9 cellular contexts compared by ENCODE assay signal in genomic region chr7:66859794-66860645, GRCh38.
DNase-seq lines count a peak whose midpoint lies in the region; TF ChIP-seq lines count a peak whose summit lies in the region.
"Had no signal": no experiment of that assay in that cellular context is flagged by ENCODE, and none has a peak within 500 bp of the region (broad histone marks: within the 10 kb centered on the region; RNA-seq: fewer than 3 reads in every experiment).

No MANE protein-coding gene starts in this region.

- H3K27ac Mint-ChIP-seq in activated CD4-positive, alpha-beta T cell treated with anti-CD3 and anti-CD28 coated beads, Interleukin-2, amount 10 ng/mL, durations not matched to agents 24 days and 14 days: peak overlapping the region; percentile 100

- H3K4me1 Mint-ChIP-seq in activated CD4-positive, alpha-beta T cell treated with anti-CD3 and anti-CD28 coated beads, Interleukin-2, amount 10 ng/mL, durations not matched to agents 24 days and 14 days: peaks cover 18% of the 10 kb centered on the region

- H3K4me1 ChIP-seq in vagina: no peaks in the 10 kb centered on the region

- no peak for TF ChIP-seq CTCF in vagina (IDR thresholded peaks at IDR 0.05)

- no peaks in the 10 kb centered on the region for H3K9me3 ChIP-seq in vagina

- no peaks in the 10 kb centered on the region for H3K27me3 Mint-ChIP-seq in activated CD4-positive, alpha-beta T cell treated with anti-CD3 and anti-CD28 coated beads, Interleukin-2, amount 10 ng/mL, durations not matched to agents 24 days and 14 days

- H3K9me3 Mint-ChIP-seq in activated CD4-positive, alpha-beta T cell treated with anti-CD3 and anti-CD28 coated beads, Interleukin-2, amount 10 ng/mL, durations not matched to agents 24 days and 14 days: no peaks in the 10 kb centered on the region

- no peak overlapping the region for H3K4me3 ChIP-seq in vagina
- H3K4me3 ChIP-seq: dorsolateral prefrontal cortex had no signal

- DNase-seq in NCI-H187 treated with DMSO at 0.1 percent for 48 hours (lab: John Stamatoyannopoulos, UW) (peak; percentile 39), head of caudate nucleus (peak in 29 of 42 donors; percentile 7 to 75 (median 34)), NCI-H1694 (lab: John Stamatoyannopoulos, UW) (no peak), vagina (ENCODE audit: extremely low spot score in 2 of 2) (no peak), substantia nigra (lab: John Stamatoyannopoulos, UW) (no peak)
- peak; percentile 76 for DNase-seq in activated CD4-positive, alpha-beta T cell treated with anti-CD3 and anti-CD28 coated beads, Interleukin-2, amount 10 ng/mL, durations not matched to agents 24 days and 14 days
- DNase-seq in stimulated activated CD4-positive, alpha-beta T cell treated with anti-CD3 and anti-CD28 coated beads, Interleukin-15, amount 100 ng/mL, for 48 hours (ENCODE audit: low read depth in 2 of 2): peak; percentile 36 to 48
- DNase-seq: dorsolateral prefrontal cortex, NCI-H524 had no signal

- no peak for TF ChIP-seq POLR2A in vagina (IDR thresholded peaks at IDR 0.05)

- no peaks in the 10 kb centered on the region for H3K36me3 ChIP-seq in vagina

- peak overlapping the region; percentile 85 for H3K4me3 Mint-ChIP-seq in activated CD4-positive, alpha-beta T cell treated with anti-CD3 and anti-CD28 coated beads, Interleukin-2, amount 10 ng/mL, durations not matched to agents 24 days and 14 days

- H3K27ac ChIP-seq in vagina (no peak overlapping the region), substantia nigra (ENCODE audit: low read depth, low read length, poor library complexity, severe bottlenecking) (no peak overlapping the region)
- H3K27ac ChIP-seq: dorsolateral prefrontal cortex had no signal

- H3K36me3 Mint-ChIP-seq in activated CD4-positive, alpha-beta T cell treated with anti-CD3 and anti-CD28 coated beads, Interleukin-2, amount 10 ng/mL, durations not matched to agents 24 days and 14 days (ENCODE audit: low read depth): peaks cover 5% of the 10 kb centered on the region

- H3K27me3 ChIP-seq in vagina: no peaks in the 10 kb centered on the region
- H3K27me3 ChIP-seq: dorsolateral prefrontal cortex had no signal

- intact Hi-C loops in activated CD4-positive, alpha-beta T cell treated with anti-CD3 and anti-CD28 coated beads, Interleukin-2, amount 10 ng/mL, durations not matched to agents 24 days and 14 days (cut with micrococcal nuclease): loop anchor here (1.0 to 2.0 kb wide), 3 partner anchors 9 to 27 kb away; no protein-coding TSS in a partner anchor
- intact Hi-C loops in head of caudate nucleus (cut with DNase I) (no loop called here), vagina (cut with DNase I) (no loop called here)

Comparison
In these comparisons a context has a peak if more than half of its experiments do, and no peak if none do; other contexts are left out.
1. DNase-seq: peak in NCI-H187 treated with DMSO at 0.1 percent for 48 hours (single experiment), activated CD4-positive, alpha-beta T cell treated with anti-CD3 and anti-CD28 coated beads, Interleukin-2, amount 10 ng/mL, durations not matched to agents 24 days and 14 days (single experiment), head of caudate nucleus (29 of 42) and stimulated activated CD4-positive, alpha-beta T cell treated with anti-CD3 and anti-CD28 coated beads, Interleukin-15, amount 100 ng/mL, for 48 hours (2 of 2); none in NCI-H1694 (single experiment), vagina (0 of 2) and substantia nigra (0 of 49).